Comparison of ENCODE assay signal across 8 cellular contexts in genomic region chr12:5945071-5946008, GRCh38. TPM values are rescaled to one million over a fixed set of nuclear protein-coding genes. Genes with fewer than 3 reads are reported as not detected.
A peak's percentile ranks its signal among the peaks of the same experiment; 100 is the strongest.
DNase-seq lines count a peak whose midpoint lies in the region; ATAC-seq and TF ChIP-seq lines count a peak whose summit lies in the region.

Gene ANO2, minus strand, starts transcription at chr12:5945259. Its CDS starts 42 bp downstream, at chr12:5945217.

- in situ Hi-C loops in GM13977 (cut with MboI; ENCODE audit: low pct_unique_long_range_greater_than_20kb, low sequenced_read_pairs, unreplicated experiment): no loop called here

- peaks cover 62% of the 10 kb centered on the region for H3K27me3 Mint-ChIP-seq in osteocyte (ENCODE audit: unreplicated experiment)

- peak within 1 kb of the TSS; percentile 71 for H3K4me3 Mint-ChIP-seq in osteocyte (ENCODE audit: unreplicated experiment)

- TF ChIP-seq CTCF in foreskin keratinocyte (conservative IDR thresholded peaks at IDR 0.05) (no peak), osteocyte (IDR thresholded peaks at IDR 0.05) (no peak), GM13977 (IDR thresholded peaks at IDR 0.05; ENCODE audit: extremely low read depth, insufficient read depth, missing control alignments) (no peak)

- H3K4me1 Mint-ChIP-seq in osteocyte (ENCODE audit: unreplicated experiment): peaks cover 13% of the 10 kb centered on the region

- H3K36me3 Mint-ChIP-seq in osteocyte (ENCODE audit: unreplicated experiment): no peaks in the 10 kb centered on the region

- H3K4me1 ChIP-seq in foreskin keratinocyte: no peaks in the 10 kb centered on the region

- peak within 1 kb of the TSS; percentile 29 for H3K27ac Mint-ChIP-seq in osteocyte (ENCODE audit: unreplicated experiment)

- ATAC-seq in foreskin keratinocyte (peak; percentile 71), GM18502 (IDR thresholded peaks at IDR 0.05; ENCODE audit: poor library complexity, unreplicated experiment) (no peak)

- peak; percentile 90 for DNase-seq in D341Med (ENCODE audit: low spot score)
- peak; percentile 30 for DNase-seq in NCI-H82 treated with DMSO at 0.1 percent for 48 hours (lab: John Stamatoyannopoulos, UW; ENCODE audit: unreplicated experiment)
- DNase-seq in foreskin keratinocyte: no peak
- DNase-seq in osteocyte (ENCODE audit: extremely low spot score, unreplicated experiment): no peak
- no peak for DNase-seq in GM13977 (ENCODE audit: low spot score)
- DNase-seq in stimulated activated CD4-positive, alpha-beta T cell treated with anti-CD3 and anti-CD28 coated beads, Interleukin-12 subunit alpha, Interleukin-12 subunit beta, amount 100 ng/mL, for 4 hours: no peak
- DNase-seq in DMS53 treated with DMSO at 0.1 percent for 48 hours (lab: John Stamatoyannopoulos, UW; ENCODE audit: unreplicated experiment): no peak

- no peaks in the 10 kb centered on the region for H3K9me3 Mint-ChIP-seq in osteocyte (ENCODE audit: unreplicated experiment)

- no peak within 1 kb of the TSS for H3K27ac ChIP-seq in foreskin keratinocyte

- peaks cover 60% of the 10 kb centered on the region for H3K27me3 ChIP-seq in foreskin keratinocyte

RNA-seq across cellular contexts. Expression of gene ANO2, which starts in this region (rescaled TPM):
- total RNA-seq in foreskin keratinocyte: not detected in 2 replicates
- 0.04 TPM in 1 of 2 replicates, not detected in the other for polyA plus RNA-seq in foreskin keratinocyte
- 0.59 and 0.89 TPM in 2 replicates for total RNA-seq in osteocyte

Comparison
In these comparisons a context has a peak if more than half of its experiments do, and no peak if none do; other contexts are left out.
1. Peak in ATAC-seq in foreskin keratinocyte; RNA of the gene not detected or under 1 TPM.
2. DNase-seq: peak in D341Med (single experiment) and NCI-H82 treated with DMSO at 0.1 percent for 48 hours (single experiment); none in foreskin keratinocyte (0 of 2), osteocyte (single experiment), GM13977 (single experiment), stimulated activated CD4-positive, alpha-beta T cell treated with anti-CD3 and anti-CD28 coated beads, Interleukin-12 subunit alpha, Interleukin-12 subunit beta, amount 100 ng/mL, for 4 hours (single experiment) and DMS53 treated with DMSO at 0.1 percent for 48 hours (single experiment).